In the genomic region with DNA sequence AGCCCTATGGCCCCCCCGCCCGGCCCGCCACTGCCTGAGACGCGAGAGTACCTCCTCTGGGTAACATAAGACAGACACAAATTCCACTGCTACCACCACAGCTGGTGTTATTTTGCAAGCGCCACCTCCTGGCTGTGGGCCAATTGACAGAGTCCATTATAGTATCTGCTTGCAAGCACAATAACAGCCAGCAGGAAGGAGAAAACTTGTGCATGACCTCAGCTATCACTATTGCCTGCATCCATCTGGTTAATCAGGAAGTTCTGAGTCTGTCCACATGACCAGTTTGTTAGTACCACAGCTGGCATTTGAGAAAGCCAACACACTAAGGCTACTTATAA, we compare ENCODE assay signal across 9 cellular contexts. TPM values are rescaled to one million over a fixed set of nuclear protein-coding genes. Genes with fewer than 3 reads are reported as not detected.
A peak's percentile ranks its signal among the peaks of the same experiment; 100 is the strongest.
DNase-seq lines count a peak whose midpoint lies in the region; ATAC-seq and TF ChIP-seq lines count a peak whose summit lies in the region.
"Had no signal": no experiment of that assay in that cellular context is flagged by ENCODE, and none has a peak within 500 bp of the region (broad histone marks: within the 10 kb centered on the region; RNA-seq: fewer than 3 reads in every experiment).

No MANE protein-coding gene starts in this region.

- H4K20me1 ChIP-seq in mammary epithelial cell (ENCODE audit: insufficient read depth, low read length) = no peaks in the 10 kb centered on the region

- H3K9ac ChIP-seq in mammary epithelial cell (ENCODE audit: insufficient read depth, low read length) = no peak overlapping the region
- H3K9ac ChIP-seq in mesenchymal stem cell (ENCODE audit: low read length) = no peak overlapping the region

- no peaks in the 10 kb centered on the region for H3K79me1 ChIP-seq in mesenchymal stem cell (replicated peaks; ENCODE audit: low read length, poor library complexity, severe bottlenecking)

- no peak overlapping the region for H3K14ac ChIP-seq in mesenchymal stem cell (ENCODE audit: low read length in 2 of 2)

- no peak overlapping the region for H2BK15ac ChIP-seq in mesenchymal stem cell (ENCODE audit: low read depth, poor library complexity, severe bottlenecking)

- dilution Hi-C loops in mammary epithelial cell (cut with HindIII; ENCODE audit: low sequenced_read_pairs) = loop anchor here (5.0 kb wide), 2 partner anchors 80 to 95 kb away; no protein-coding TSS in a partner anchor

- DNase-seq in activated gamma-delta T cell treated with Interleukin-2 at 50 U/mL for 16 hours (peak; percentile 27), activated gamma-delta T cell (lab: John Stamatoyannopoulos, UW) (no peak), NCI-H748 treated with DMSO at 0.1 percent for 48 hours (lab: John Stamatoyannopoulos, UW) (peak; percentile 27), mammary epithelial cell (peak; percentile 60), mesenchymal stem cell (no peak)

- H4K8ac ChIP-seq in mesenchymal stem cell (ENCODE audit: low read length) = no peak overlapping the region

- no peaks in the 10 kb centered on the region for H3K4me1 ChIP-seq in mammary epithelial cell (ENCODE audit: insufficient read depth, low read length)
- H3K4me1 ChIP-seq in mesenchymal stem cell (ENCODE audit: control insufficient read depth, insufficient read depth, low read depth, low read length) = no peaks in the 10 kb centered on the region

- intact Hi-C loops in mammary epithelial cell (cut with micrococcal nuclease) = no loop called here

- H2BK120ac ChIP-seq in mesenchymal stem cell (ENCODE audit: low read depth, low read length) = no peak overlapping the region

- no peak overlapping the region for H4K91ac ChIP-seq in mesenchymal stem cell (ENCODE audit: low read length)

- H3K9me3 ChIP-seq in mammary epithelial cell (replicated peaks; ENCODE audit: insufficient read depth, low read length) (no peaks in the 10 kb centered on the region), mesenchymal stem cell (ENCODE audit: control insufficient read depth, low read length) (no peaks in the 10 kb centered on the region)

- H3K36me3 ChIP-seq in mammary epithelial cell (ENCODE audit: insufficient read depth, low read length) (no peaks in the 10 kb centered on the region), mesenchymal stem cell (ENCODE audit: control insufficient read depth in 1 of 2, insufficient read depth in 2 of 2, low read depth in 1 of 2, low read length in 2 of 2) (no peaks in the 10 kb centered on the region)

- H3K4me2 ChIP-seq in mammary epithelial cell (ENCODE audit: insufficient read depth, low read depth, low read length) (no peak overlapping the region), mesenchymal stem cell (ENCODE audit: low read length, poor library complexity, severe bottlenecking) (peak overlapping the region; percentile 16)

- H3K36me3 Mint-ChIP-seq in stimulated activated memory B cell treated with anti-CD40 and anti-IgM and Interleukin-4, amounts not matched to agents 10 μg/mL and 1 μg/mL and 100 μg/mL, for 72 hours = no peaks in the 10 kb centered on the region

- 0% methylated on average over 1 of the region's 6 CpGs for WGBS in mammary epithelial cell (ENCODE audit: low coverage, missing lambda C conversion rate)
- WGBS in mesenchymal stem cell = 69% methylated on average over 6 of the region's 6 CpGs

- H3K18ac ChIP-seq in mesenchymal stem cell (ENCODE audit: low read depth in 1 of 2, low read length in 2 of 2) = no peak overlapping the region

- no peaks in the 10 kb centered on the region for H3K4me1 Mint-ChIP-seq in stimulated activated memory B cell treated with anti-CD40 and anti-IgM and Interleukin-4, amounts not matched to agents 10 μg/mL and 1 μg/mL and 100 μg/mL, for 72 hours

- no TSS peak for BruUV-seq in mammary epithelial cell (replicated peaks; lab: Mats Ljungman, UMichigan)

- H3K9me3 Mint-ChIP-seq in stimulated activated memory B cell treated with anti-CD40 and anti-IgM and Interleukin-4, amounts not matched to agents 10 μg/mL and 1 μg/mL and 100 μg/mL, for 72 hours = no peaks in the 10 kb centered on the region

- no peak overlapping the region for H2BK12ac ChIP-seq in mesenchymal stem cell (ENCODE audit: low read length in 2 of 2)

- H3K79me2 ChIP-seq in mammary epithelial cell (ENCODE audit: insufficient read depth, low read length) = no peaks in the 10 kb centered on the region

- CTCF ChIA-PET in mammary epithelial cell (lab: Charles Lee; ENCODE audit: low non-redundant PET) = no interaction called here

- no peak overlapping the region for H2AK5ac ChIP-seq in mesenchymal stem cell (ENCODE audit: low read length, severe bottlenecking)

- H3K27me3 ChIP-seq in mammary epithelial cell (ENCODE audit: insufficient read depth, low read length) (no peaks in the 10 kb centered on the region), mesenchymal stem cell (ENCODE audit: control insufficient read depth in 1 of 2, insufficient read depth in 1 of 2, low read length in 2 of 2) (no peaks in the 10 kb centered on the region)

- H3K27ac ChIP-seq in mammary epithelial cell (ENCODE audit: insufficient read depth, low read depth, low read length) (no peak overlapping the region), mesenchymal stem cell (ENCODE audit: low read length, poor library complexity, severe bottlenecking) (no peak overlapping the region)

- ATAC-seq in stimulated activated memory B cell treated with anti-CD40 and anti-IgM and Interleukin-4, amounts not matched to agents 10 μg/mL and 1 μg/mL and 100 μg/mL, for 72 hours = no peak
- ATAC-seq in HG03342 (IDR thresholded peaks at IDR 0.05; ENCODE audit: unreplicated experiment) (no peak), GM18868 (IDR thresholded peaks at IDR 0.05; ENCODE audit: unreplicated experiment) (no peak)

- TF ChIP-seq CTCF in mammary epithelial cell (conservative IDR thresholded peaks at IDR 0.05 in 1 of 2, IDR thresholded peaks at IDR 0.05 in 1 of 2; ENCODE audit: extremely low read depth in 1 of 2, insufficient read depth in 1 of 2, low read depth in 1 of 2, low read length in 2 of 2) = no peak

- no peak overlapping the region for H3K4ac ChIP-seq in mesenchymal stem cell (ENCODE audit: low read depth in 1 of 2, low read length in 2 of 2)

- H3K23ac ChIP-seq in mesenchymal stem cell (ENCODE audit: low read length in 2 of 2) = no peak overlapping the region

- H3K27me3 Mint-ChIP-seq in stimulated activated memory B cell treated with anti-CD40 and anti-IgM and Interleukin-4, amounts not matched to agents 10 μg/mL and 1 μg/mL and 100 μg/mL, for 72 hours = peaks cover 33% of the 10 kb centered on the region

- H3K4me3 ChIP-seq in mammary epithelial cell (replicated peaks in 1 of 3; ENCODE audit: insufficient read depth in 1 of 3, low read depth in 2 of 3, low read length in 3 of 3) (no peak overlapping the region), mesenchymal stem cell (ENCODE audit: insufficient read depth in 1 of 2, low read depth in 1 of 2, low read length in 2 of 2) (no peak overlapping the region)

- no peak overlapping the region for H3K27ac Mint-ChIP-seq in stimulated activated memory B cell treated with anti-CD40 and anti-IgM and Interleukin-4, amounts not matched to agents 10 μg/mL and 1 μg/mL and 100 μg/mL, for 72 hours
- H3K27ac Mint-ChIP-seq: natural killer cell treated with Interleukin-12 subunit alpha and Interleukin-12 subunit beta and Interleukin-15 and Interleukin-18, amount 100 ng/mL, for 72 hours had no signal

- H2AFZ ChIP-seq in mammary epithelial cell (ENCODE audit: low read depth, low read length) = no peak overlapping the region
- no peak overlapping the region for H2AFZ ChIP-seq in mesenchymal stem cell (ENCODE audit: low read depth, low read length)

- H2BK5ac ChIP-seq in mesenchymal stem cell (ENCODE audit: low read depth, low read length, poor library complexity, severe bottlenecking) = no peak overlapping the region

- in situ Hi-C loops in mammary epithelial cell (cut with MboI; ENCODE audit: low sequenced_read_pairs in 2 of 2) = no loop called here

- no peak overlapping the region for H3K4me3 Mint-ChIP-seq in stimulated activated memory B cell treated with anti-CD40 and anti-IgM and Interleukin-4, amounts not matched to agents 10 μg/mL and 1 μg/mL and 100 μg/mL, for 72 hours
- H3K4me3 Mint-ChIP-seq: natural killer cell treated with Interleukin-12 subunit alpha and Interleukin-12 subunit beta and Interleukin-15 and Interleukin-18, amount 100 ng/mL, for 72 hours had no signal

RNA-seq across cellular contexts. Expression of a gene that starts 25.3 kb away (rescaled TPM):
- total RNA-seq in mammary epithelial cell = not detected
- not detected for polyA plus RNA-seq in mammary epithelial cell
- not detected for polyA minus RNA-seq in mammary epithelial cell
- polyA plus RNA-seq in mesenchymal stem cell (2013, experiment 1 of 2) = not detected
- not detected for polyA plus RNA-seq in mesenchymal stem cell (2013, experiment 2 of 2)
- total RNA-seq: natural killer cell treated with Interleukin-12 subunit alpha and Interleukin-12 subunit beta and Interleukin-15 and Interleukin-18, amount 100 ng/mL, for 72 hours had no signal

RNA-seq across cellular contexts. Expression of a gene that starts 29.7 kb away (rescaled TPM):
- not detected for total RNA-seq in mammary epithelial cell
- polyA plus RNA-seq in mammary epithelial cell = 0.26 TPM
- polyA minus RNA-seq in mammary epithelial cell = not detected
- polyA plus RNA-seq in mesenchymal stem cell (2013, experiment 1 of 2) = not detected
- polyA plus RNA-seq in mesenchymal stem cell (2013, experiment 2 of 2) = not detected
- total RNA-seq: natural killer cell treated with Interleukin-12 subunit alpha and Interleukin-12 subunit beta and Interleukin-15 and Interleukin-18, amount 100 ng/mL, for 72 hours had no signal

RNA-seq across cellular contexts. Expression of a gene that starts 35.2 kb away (rescaled TPM):
- total RNA-seq in mammary epithelial cell = not detected
- not detected for polyA plus RNA-seq in mammary epithelial cell
- polyA minus RNA-seq in mammary epithelial cell = not detected
- not detected for polyA plus RNA-seq in mesenchymal stem cell (2013, experiment 1 of 2)
- polyA plus RNA-seq in mesenchymal stem cell (2013, experiment 2 of 2) = not detected
- total RNA-seq: natural killer cell treated with Interleukin-12 subunit alpha and Interleukin-12 subunit beta and Interleukin-15 and Interleukin-18, amount 100 ng/mL, for 72 hours had no signal

Comparison
In these comparisons a context has a peak if more than half of its experiments do, and no peak if none do; other contexts are left out.
1. DNase-seq: peak in activated gamma-delta T cell treated with Interleukin-2 at 50 U/mL for 16 hours (single experiment), NCI-H748 treated with DMSO at 0.1 percent for 48 hours (single experiment) and mammary epithelial cell (single experiment); none in activated gamma-delta T cell (single experiment) and mesenchymal stem cell (single experiment).